In genomic region chr9:110358992-110359391, GRCh38 we compare ENCODE assay signal across 12 cellular contexts. TPM values are rescaled to one million over a fixed set of nuclear protein-coding genes. Genes with fewer than 3 reads are reported as not detected.
"Had no signal": no experiment of that assay in that cellular context is flagged by ENCODE, and none has a peak within 500 bp of the region (broad histone marks: within the 10 kb centered on the region; RNA-seq: fewer than 3 reads in every experiment).

No MANE protein-coding gene starts in this region.

RNA-seq across cellular contexts. Expression of gene TXNDC8, which starts 21.3 kb away (rescaled TPM):
- total RNA-seq: OCI-LY7, PC-3, PC-9, Peyer's patch, Right ventricle myocardium inferior, Right ventricle myocardium superior, RPMI7951, SJCRH30, SJSA1, SK-MEL-5, T-cell had no signal
- polyA plus RNA-seq: SK-N-SH had no signal
